Comparison of ENCODE assay signal across 8 cellular contexts in the genomic region with DNA sequence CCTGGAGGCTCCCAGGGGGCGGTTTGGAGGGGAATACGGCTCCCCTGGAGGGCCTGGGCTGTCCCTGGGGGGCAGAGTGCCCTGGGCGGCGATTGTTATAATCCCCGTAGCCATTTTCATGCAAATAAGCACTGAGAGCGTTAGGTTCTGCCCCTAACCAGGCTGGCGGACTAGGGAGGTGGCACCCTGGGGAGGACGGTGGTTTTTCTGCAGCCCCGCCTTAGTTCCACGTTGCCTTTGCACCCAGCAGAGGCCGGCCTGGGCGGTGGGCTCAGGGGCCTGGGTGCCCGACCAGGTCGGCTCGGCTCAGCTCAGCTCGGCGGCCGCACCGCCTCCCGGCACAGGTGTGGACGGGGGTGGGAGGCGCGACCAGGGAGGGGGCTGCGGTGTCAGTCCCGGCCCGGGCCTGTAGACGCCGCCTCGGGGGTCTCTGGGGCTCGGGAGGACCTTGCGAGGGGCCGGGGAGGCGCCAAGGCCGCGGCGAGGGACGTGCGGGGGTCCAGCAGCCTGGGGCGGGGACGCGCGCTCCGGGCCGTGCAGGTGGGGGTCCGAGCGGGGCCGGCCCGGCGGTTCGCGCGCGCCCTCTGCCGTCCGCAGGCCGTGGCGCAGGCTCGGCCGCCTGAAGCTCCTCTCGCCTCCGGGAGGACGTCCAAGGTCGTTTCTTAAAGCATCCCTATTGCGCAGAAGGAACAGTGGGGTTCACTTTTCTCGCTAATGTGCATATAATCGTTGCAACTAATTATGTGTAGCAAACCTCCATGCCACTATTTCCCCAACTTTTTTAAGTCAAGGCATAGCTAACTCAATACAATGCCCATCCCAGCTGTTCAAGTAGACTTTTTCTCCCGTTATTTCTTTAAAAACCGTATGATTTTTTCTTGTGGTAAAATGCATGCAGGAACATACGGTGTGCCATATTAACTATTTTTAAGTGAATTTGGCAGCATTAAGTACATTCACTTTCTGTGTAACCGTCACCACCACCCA. TPM values are rescaled to one million over a fixed set of nuclear protein-coding genes. Genes with fewer than 3 reads are reported as not detected.
A peak's percentile ranks its signal among the peaks of the same experiment; 100 is the strongest.
DNase-seq lines count a peak whose midpoint lies in the region; ATAC-seq and TF ChIP-seq lines count a peak whose summit lies in the region.

No MANE protein-coding gene starts in this region.

- POLR2A ChIA-PET in CD8-positive, alpha-beta T cell (lab: Charles Lee): interaction anchor here (0.6 to 3.4 kb wide), 10 partner anchors 10 to 372 kb away, joined by 3 to 23 read pairs (median 3); a partner anchor contains a TSS

- no peaks in the 10 kb centered on the region for H3K9me3 ChIP-seq in CD8-positive, alpha-beta T cell (ENCODE audit: low read length)
- peaks cover 13% of the 10 kb centered on the region; the same call in 1 of the 2 replicates for H3K9me3 ChIP-seq in NT2/D1 (ENCODE audit: insufficient read depth, low read length)

- WGBS in urinary bladder: 3% methylated on average over 70 of the region's 70 CpGs

- peak overlapping the region; percentile 92 for H3K27ac Mint-ChIP-seq in CD8-positive, alpha-beta T cell
- H3K27ac Mint-ChIP-seq in nephron progenitor cell: no peak overlapping the region

- CTCF ChIA-PET in CD8-positive, alpha-beta T cell (lab: Charles Lee): interaction anchor here (0.6 to 8.9 kb wide), 45 partner anchors 7 to 726 kb away, joined by 3 to 170 read pairs (median 4); a partner anchor contains a TSS

- peak; percentile 81 for TF ChIP-seq CTCF in CD8-positive, alpha-beta T cell (IDR thresholded peaks at IDR 0.05)
- TF ChIP-seq CTCF in fibroblast of pulmonary artery (IDR thresholded peaks at IDR 0.05; ENCODE audit: low read length, missing control alignments) (peak; percentile 46), nephron progenitor cell (IDR thresholded peaks at IDR 0.05) (peak; percentile 56)

- intact Hi-C loops in CD8-positive, alpha-beta T cell (cut with DNase I, micrococcal nuclease): loop anchor here (1.0 to 5.0 kb wide), 10 partner anchors 28 to 647 kb away; a partner anchor contains a TSS

- peak overlapping the region; percentile 50 for H3K9ac ChIP-seq in NT2/D1 (ENCODE audit: insufficient read length, low read depth)

- no peaks in the 10 kb centered on the region for H3K36me3 ChIP-seq in CD8-positive, alpha-beta T cell (ENCODE audit: insufficient read depth, low read length)
- H3K36me3 ChIP-seq in H7 (replicated peaks; ENCODE audit: control insufficient read depth, insufficient read depth, low read length): no peaks in the 10 kb centered on the region
- H3K36me3 ChIP-seq in NT2/D1 (ENCODE audit: insufficient read depth, insufficient read length, low read length): peaks cover under 1% of the 10 kb centered on the region
- no peaks in the 10 kb centered on the region for H3K36me3 ChIP-seq in urinary bladder (ENCODE audit: insufficient read depth)

- peak overlapping the region; percentile 59 for H3K27ac ChIP-seq in CD8-positive, alpha-beta T cell (ENCODE audit: low read depth, low read length)
- no peak overlapping the region for H3K27ac ChIP-seq in urinary bladder (ENCODE audit: low read depth)

- DNase-seq in CD8-positive, alpha-beta T cell: peak; percentile 43 to 77 (median 58)
- DNase-seq in H7: peak; percentile 96
- DNase-seq in NT2/D1 (ENCODE audit: low read depth, low spot score): no peak
- DNase-seq in activated effector memory CD4-positive, alpha-beta T cell treated with Interleukin-2 at 50 U/mL for 16 hours: peak; percentile 58
- peak; percentile 42 for DNase-seq in fibroblast of pulmonary artery (ENCODE audit: low read depth)
- peak; percentile 80 for DNase-seq in nephron progenitor cell
- DNase-seq in dedifferentiated amniotic fluid mesenchymal stem cell (ENCODE audit: extremely low spot score): no peak

- peaks cover 21% of the 10 kb centered on the region for H3K4me1 Mint-ChIP-seq in CD8-positive, alpha-beta T cell (ENCODE audit: low read depth)
- no peaks in the 10 kb centered on the region for H3K4me1 Mint-ChIP-seq in nephron progenitor cell

- H3K27me3 ChIP-seq in CD8-positive, alpha-beta T cell (ENCODE audit: insufficient read depth, low read length): no peaks in the 10 kb centered on the region
- H3K27me3 ChIP-seq in H7 (ENCODE audit: control insufficient read depth, insufficient read depth, low read length): peaks cover 42% of the 10 kb centered on the region
- peaks cover 48% of the 10 kb centered on the region for H3K27me3 ChIP-seq in NT2/D1 (ENCODE audit: insufficient read depth, insufficient read length)

- peak overlapping the region; percentile 82 for H3K4me3 Mint-ChIP-seq in CD8-positive, alpha-beta T cell
- H3K4me3 Mint-ChIP-seq in nephron progenitor cell: no peak overlapping the region

- ATAC-seq in CD8-positive, alpha-beta T cell: peak; percentile 35

- peaks cover 3% of the 10 kb centered on the region for H3K36me3 Mint-ChIP-seq in CD8-positive, alpha-beta T cell
- H3K36me3 Mint-ChIP-seq in nephron progenitor cell (ENCODE audit: low read depth): no peaks in the 10 kb centered on the region

- peaks cover 34% of the 10 kb centered on the region for H3K4me1 ChIP-seq in CD8-positive, alpha-beta T cell (ENCODE audit: insufficient read depth, low read length)
- H3K4me1 ChIP-seq in NT2/D1 (ENCODE audit: insufficient read depth, insufficient read length): peaks cover 18% of the 10 kb centered on the region
- H3K4me1 ChIP-seq in urinary bladder (ENCODE audit: insufficient read depth): no peaks in the 10 kb centered on the region

- H3K4me3 ChIP-seq in CD8-positive, alpha-beta T cell (ENCODE audit: low read depth, low read length): peak overlapping the region; percentile 57
- H3K4me3 ChIP-seq in H7 (ENCODE audit: insufficient read depth, low read depth, low read length) (peak overlapping the region; percentile 24), NT2/D1 (ENCODE audit: insufficient read length, low read depth) (peak overlapping the region; percentile 43), fibroblast of pulmonary artery (replicated peaks; ENCODE audit: low read depth, low read length) (no peak overlapping the region), urinary bladder (ENCODE audit: low read depth, low read length) (peak overlapping the region; percentile 10)

- no peaks in the 10 kb centered on the region for H3K27me3 Mint-ChIP-seq in CD8-positive, alpha-beta T cell (ENCODE audit: low read depth)
- peaks cover 80% of the 10 kb centered on the region for H3K27me3 Mint-ChIP-seq in nephron progenitor cell (ENCODE audit: low read depth, poor library complexity)

- H3K9me3 Mint-ChIP-seq in CD8-positive, alpha-beta T cell: peaks cover 7% of the 10 kb centered on the region
- H3K9me3 Mint-ChIP-seq in nephron progenitor cell: peaks cover 15% of the 10 kb centered on the region

RNA-seq across cellular contexts. Expression of a gene that starts 2.5 kb away (rescaled TPM):
- total RNA-seq in CD8-positive, alpha-beta T cell: 100 to 1,000 TPM; 123 to 130 TPM
- total RNA-seq in H7 (2014; rRNA removed; shearing (Covaris generic)): 1.7 and 2.7 TPM in 2 replicates
- 0.85 TPM for total RNA-seq in urinary bladder
- polyA plus RNA-seq in urinary bladder: 6.8 TPM

RNA-seq across cellular contexts. Expression of a gene that starts 10.5 kb away (rescaled TPM):
- not detected for total RNA-seq in CD8-positive, alpha-beta T cell
- total RNA-seq in H7 (2014; rRNA removed; shearing (Covaris generic)): not detected in 2 replicates
- total RNA-seq in urinary bladder: not detected
- polyA plus RNA-seq in urinary bladder: not detected

RNA-seq across cellular contexts. Expression of a gene that starts 23.5 kb away (rescaled TPM):
- not detected for total RNA-seq in CD8-positive, alpha-beta T cell
- not detected in 2 replicates for total RNA-seq in H7 (2014; rRNA removed; shearing (Covaris generic))
- total RNA-seq in urinary bladder: not detected
- not detected for polyA plus RNA-seq in urinary bladder

RNA-seq across cellular contexts. Expression of a gene that starts 33.7 kb away (rescaled TPM):
- total RNA-seq in CD8-positive, alpha-beta T cell: not detected
- total RNA-seq in H7 (2014; rRNA removed; shearing (Covaris generic)): not detected in 2 replicates
- not detected for total RNA-seq in urinary bladder
- not detected for polyA plus RNA-seq in urinary bladder

RNA-seq across cellular contexts. Expression of a gene that starts 47.4 kb away (rescaled TPM):
- total RNA-seq in CD8-positive, alpha-beta T cell: not detected
- total RNA-seq in H7 (2014; rRNA removed; shearing (Covaris generic)): not detected in 2 replicates
- not detected for total RNA-seq in urinary bladder
- polyA plus RNA-seq in urinary bladder: not detected

Comparison
In these comparisons a context has a peak if more than half of its experiments do, and no peak if none do; other contexts are left out.
1. DNase-seq: peak in CD8-positive, alpha-beta T cell (7 of 7), H7 (single experiment), activated effector memory CD4-positive, alpha-beta T cell treated with Interleukin-2 at 50 U/mL for 16 hours (single experiment), fibroblast of pulmonary artery (single experiment) and nephron progenitor cell (single experiment); none in NT2/D1 (single experiment) and dedifferentiated amniotic fluid mesenchymal stem cell (single experiment).
2. RNA of a gene that starts 2.5 kb away (total RNA-seq): 123 to 130 TPM in CD8-positive, alpha-beta T cell; 1.7 to 2.7 TPM in H7 and 0.85 TPM in urinary bladder (single experiment); every median in the first group is over 10 times any median in the second.
3. Peak in every context shown above with its lines, with median percentiles within 50 percentile points of each other: CTCF ChIP-seq.